Comparison of ENCODE assay signal across 8 cellular contexts in the genomic region with DNA sequence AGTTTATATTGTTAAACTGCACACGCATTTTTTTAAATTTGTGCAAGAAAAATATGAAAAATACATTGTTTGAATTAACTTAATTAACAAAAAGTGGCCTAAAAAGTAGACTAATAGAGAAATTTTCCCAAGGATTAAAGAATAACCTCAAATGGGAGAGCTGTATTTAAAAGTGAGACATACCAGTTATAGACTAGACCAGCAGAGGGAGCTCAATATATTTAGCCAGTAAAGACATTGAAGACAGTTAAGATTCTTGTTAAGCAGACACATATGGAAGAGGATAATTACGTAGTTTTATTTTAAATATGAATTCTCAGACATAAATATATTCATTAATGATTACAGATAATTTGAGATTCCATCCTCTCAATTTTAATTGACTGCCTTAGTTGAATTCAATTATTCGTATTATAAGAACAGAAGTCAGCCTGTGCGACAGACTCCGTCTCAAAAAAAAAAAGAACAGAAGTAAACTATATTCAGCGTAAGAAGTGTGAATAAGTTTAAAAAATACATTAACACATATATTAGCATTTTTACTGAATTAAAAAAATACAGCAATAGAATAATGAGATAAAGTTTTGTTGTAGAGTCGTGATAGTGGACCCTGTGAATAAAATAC.
A peak's percentile ranks its signal among the peaks of the same experiment; 100 is the strongest.
DNase-seq lines count a peak whose midpoint lies in the region; ATAC-seq, FAIRE-seq and TF ChIP-seq lines count a peak whose summit lies in the region.

No MANE protein-coding gene starts in this region.

- no peaks in the 10 kb centered on the region for H3K9me3 ChIP-seq in astrocyte (ENCODE audit: insufficient read depth, low read depth, low read length)

- FAIRE-seq in astrocyte (lab: Jason Lieb, UNC) = peak; percentile 29

- H3K27ac Mint-ChIP-seq in astrocyte (ENCODE audit: unreplicated experiment) = no peak overlapping the region
- H3K27ac Mint-ChIP-seq in activated naive CD8-positive, alpha-beta T cell treated with anti-CD3 and anti-CD28 coated beads, Interleukin-2, amount 50 U/mL, for 24 hours = no peak overlapping the region

- DNase-seq in AG09319 (ENCODE audit: extremely low read depth, low read depth) (peak; percentile 18), NCI-H2081 treated with DMSO at 0.1 percent for 48 hours (lab: John Stamatoyannopoulos, UW) (peak; percentile 14), astrocyte (ENCODE audit: low read depth) (peak; percentile 32), kidney tubule cell (ENCODE audit: low spot score) (peak; percentile 71), islet precursor cell (no peak)
- DNase-seq in activated naive CD8-positive, alpha-beta T cell treated with anti-CD3 and anti-CD28 coated beads, Interleukin-2, amount 50 U/mL, for 24 hours = no peak

- H3K4me3 Mint-ChIP-seq in astrocyte (ENCODE audit: unreplicated experiment) = no peak overlapping the region
- no peak overlapping the region for H3K4me3 Mint-ChIP-seq in activated naive CD8-positive, alpha-beta T cell treated with anti-CD3 and anti-CD28 coated beads, Interleukin-2, amount 50 U/mL, for 24 hours

- no peaks in the 10 kb centered on the region for H3K9me3 Mint-ChIP-seq in astrocyte (ENCODE audit: unreplicated experiment)
- H3K9me3 Mint-ChIP-seq in activated naive CD8-positive, alpha-beta T cell treated with anti-CD3 and anti-CD28 coated beads, Interleukin-2, amount 50 U/mL, for 24 hours = no peaks in the 10 kb centered on the region

- H3K27me3 ChIP-seq in astrocyte (ENCODE audit: insufficient read depth, low read length) = no peaks in the 10 kb centered on the region

- H3K4me2 ChIP-seq in astrocyte (ENCODE audit: low read length) = no peak overlapping the region

- H3K36me3 Mint-ChIP-seq in astrocyte (ENCODE audit: low read depth, unreplicated experiment) = no peaks in the 10 kb centered on the region
- H3K36me3 Mint-ChIP-seq in activated naive CD8-positive, alpha-beta T cell treated with anti-CD3 and anti-CD28 coated beads, Interleukin-2, amount 50 U/mL, for 24 hours (ENCODE audit: low read depth) = no peaks in the 10 kb centered on the region

- H2AFZ ChIP-seq in astrocyte (ENCODE audit: low read depth, low read length) = no peak overlapping the region

- no peaks in the 10 kb centered on the region for H4K20me1 ChIP-seq in astrocyte (ENCODE audit: insufficient read depth, low read length)

- no peak overlapping the region for H3K27ac ChIP-seq in astrocyte (ENCODE audit: low read depth, low read length)

- H3K36me3 ChIP-seq in astrocyte (ENCODE audit: insufficient read depth, low read length) = no peaks in the 10 kb centered on the region

- H3K4me1 ChIP-seq in astrocyte (ENCODE audit: insufficient read depth, low read length) = no peaks in the 10 kb centered on the region

- no peak overlapping the region for H3K9ac ChIP-seq in astrocyte (ENCODE audit: low read length)

- no peaks in the 10 kb centered on the region for H3K79me2 ChIP-seq in astrocyte (ENCODE audit: insufficient read depth, low read length)

- ATAC-seq in GM18858 (IDR thresholded peaks at IDR 0.05; ENCODE audit: unreplicated experiment) (peak; percentile 56), HG03025 (IDR thresholded peaks at IDR 0.05; ENCODE audit: low FRiP score, unreplicated experiment) (peak; percentile 84)
- no peak for ATAC-seq in activated naive CD8-positive, alpha-beta T cell treated with anti-CD3 and anti-CD28 coated beads, Interleukin-2, amount 50 U/mL, for 24 hours

- H3K4me1 Mint-ChIP-seq in astrocyte (ENCODE audit: low read depth, unreplicated experiment) = peaks cover 4% of the 10 kb centered on the region
- no peaks in the 10 kb centered on the region for H3K4me1 Mint-ChIP-seq in activated naive CD8-positive, alpha-beta T cell treated with anti-CD3 and anti-CD28 coated beads, Interleukin-2, amount 50 U/mL, for 24 hours

- TF ChIP-seq CTCF in AG09319 (IDR thresholded peaks at IDR 0.05; ENCODE audit: low read depth, low read length) (peak; percentile 63), astrocyte (IDR thresholded peaks at IDR 0.05; ENCODE audit: insufficient read depth, low read depth, low read length) (peak; percentile 60)

- H3K27me3 Mint-ChIP-seq in astrocyte (ENCODE audit: low read depth, unreplicated experiment) = no peaks in the 10 kb centered on the region
- H3K27me3 Mint-ChIP-seq in activated naive CD8-positive, alpha-beta T cell treated with anti-CD3 and anti-CD28 coated beads, Interleukin-2, amount 50 U/mL, for 24 hours = peaks cover 3% of the 10 kb centered on the region

- no peak overlapping the region for H3K4me3 ChIP-seq in astrocyte (ENCODE audit: insufficient read depth, low read depth, low read length)

Comparison
In these comparisons a context has a peak if more than half of its experiments do, and no peak if none do; other contexts are left out.
1. DNase-seq: peak in AG09319 (single experiment), NCI-H2081 treated with DMSO at 0.1 percent for 48 hours (single experiment), astrocyte (single experiment) and kidney tubule cell (single experiment); none in activated naive CD8-positive, alpha-beta T cell treated with anti-CD3 and anti-CD28 coated beads, Interleukin-2, amount 50 U/mL, for 24 hours (single experiment) and islet precursor cell (single experiment).